Comparison of ENCODE assay signal across 1 cellular context in genomic region chr5:172385661-172386187, GRCh38.
TF ChIP-seq lines count a peak whose summit lies in the region.

No MANE protein-coding gene starts in this region.

TF ChIP-seq in SK-N-SH treated with all-trans-retinoic acid at 6 μM for 48 hours, 23 proteins besides CTCF, POLR2A, EP300 and RAD21 (continued from another document):
- TF ChIP-seq, protein P1, sequence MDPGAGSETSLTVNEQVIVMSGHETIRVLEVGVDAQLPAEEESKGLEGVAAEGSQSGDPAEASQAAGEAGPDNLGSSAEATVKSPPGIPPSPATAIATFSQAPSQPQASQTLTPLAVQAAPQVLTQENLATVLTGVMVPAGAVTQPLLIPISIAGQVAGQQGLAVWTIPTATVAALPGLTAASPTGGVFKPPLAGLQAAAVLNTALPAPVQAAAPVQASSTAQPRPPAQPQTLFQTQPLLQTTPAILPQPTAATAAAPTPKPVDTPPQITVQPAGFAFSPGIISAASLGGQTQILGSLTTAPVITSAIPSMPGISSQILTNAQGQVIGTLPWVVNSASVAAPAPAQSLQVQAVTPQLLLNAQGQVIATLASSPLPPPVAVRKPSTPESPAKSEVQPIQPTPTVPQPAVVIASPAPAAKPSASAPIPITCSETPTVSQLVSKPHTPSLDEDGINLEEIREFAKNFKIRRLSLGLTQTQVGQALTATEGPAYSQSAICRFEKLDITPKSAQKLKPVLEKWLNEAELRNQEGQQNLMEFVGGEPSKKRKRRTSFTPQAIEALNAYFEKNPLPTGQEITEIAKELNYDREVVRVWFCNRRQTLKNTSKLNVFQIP (CRISPR knock-in tag; IDR thresholded peaks at IDR 0.05; ENCODE audit: borderline replicate concordance, low read depth), result no peak
- TF ChIP-seq ARNTL (CRISPR knock-in tag; IDR thresholded peaks at IDR 0.05; ENCODE audit: borderline replicate concordance, low read depth) (no peak), TOX (CRISPR knock-in tag; IDR thresholded peaks at IDR 0.05; ENCODE audit: borderline replicate concordance) (no peak), TCF4 (CRISPR knock-in tag; IDR thresholded peaks at IDR 0.05; ENCODE audit: borderline replicate concordance) (no peak), GLIS3 (CRISPR knock-in tag; IDR thresholded peaks at IDR 0.05) (no peak), ESRRG (CRISPR knock-in tag; IDR thresholded peaks at IDR 0.05) (no peak)
- TF ChIP-seq, protein P2, sequence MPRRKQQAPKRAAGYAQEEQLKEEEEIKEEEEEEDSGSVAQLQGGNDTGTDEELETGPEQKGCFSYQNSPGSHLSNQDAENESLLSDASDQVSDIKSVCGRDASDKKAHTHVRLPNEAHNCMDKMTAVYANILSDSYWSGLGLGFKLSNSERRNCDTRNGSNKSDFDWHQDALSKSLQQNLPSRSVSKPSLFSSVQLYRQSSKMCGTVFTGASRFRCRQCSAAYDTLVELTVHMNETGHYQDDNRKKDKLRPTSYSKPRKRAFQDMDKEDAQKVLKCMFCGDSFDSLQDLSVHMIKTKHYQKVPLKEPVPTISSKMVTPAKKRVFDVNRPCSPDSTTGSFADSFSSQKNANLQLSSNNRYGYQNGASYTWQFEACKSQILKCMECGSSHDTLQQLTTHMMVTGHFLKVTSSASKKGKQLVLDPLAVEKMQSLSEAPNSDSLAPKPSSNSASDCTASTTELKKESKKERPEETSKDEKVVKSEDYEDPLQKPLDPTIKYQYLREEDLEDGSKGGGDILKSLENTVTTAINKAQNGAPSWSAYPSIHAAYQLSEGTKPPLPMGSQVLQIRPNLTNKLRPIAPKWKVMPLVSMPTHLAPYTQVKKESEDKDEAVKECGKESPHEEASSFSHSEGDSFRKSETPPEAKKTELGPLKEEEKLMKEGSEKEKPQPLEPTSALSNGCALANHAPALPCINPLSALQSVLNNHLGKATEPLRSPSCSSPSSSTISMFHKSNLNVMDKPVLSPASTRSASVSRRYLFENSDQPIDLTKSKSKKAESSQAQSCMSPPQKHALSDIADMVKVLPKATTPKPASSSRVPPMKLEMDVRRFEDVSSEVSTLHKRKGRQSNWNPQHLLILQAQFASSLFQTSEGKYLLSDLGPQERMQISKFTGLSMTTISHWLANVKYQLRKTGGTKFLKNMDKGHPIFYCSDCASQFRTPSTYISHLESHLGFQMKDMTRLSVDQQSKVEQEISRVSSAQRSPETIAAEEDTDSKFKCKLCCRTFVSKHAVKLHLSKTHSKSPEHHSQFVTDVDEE (CRISPR knock-in tag; IDR thresholded peaks at IDR 0.05), result no peak
